Comparison of ENCODE assay signal across 25 cellular contexts in the genomic region with DNA sequence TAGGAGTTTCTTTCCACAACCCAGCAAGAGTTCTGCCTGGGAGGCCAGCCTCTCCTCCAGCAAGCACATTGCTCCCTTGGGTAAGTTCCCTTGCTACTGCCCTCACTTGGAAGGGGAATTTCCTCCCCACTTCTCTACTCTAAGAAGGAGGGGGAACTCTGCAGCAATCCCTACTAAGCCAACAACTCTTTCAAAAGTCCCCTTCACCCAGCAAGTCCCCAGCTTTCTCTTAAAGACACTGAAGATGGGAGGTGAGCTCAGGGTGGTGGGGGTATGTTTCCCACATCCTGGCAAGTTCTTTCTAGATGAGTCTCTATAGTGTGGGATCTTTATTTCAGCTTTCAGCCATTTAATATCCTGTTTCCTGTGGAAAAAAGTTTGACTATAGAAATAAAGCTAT. TPM values are rescaled to one million over a fixed set of nuclear protein-coding genes. Genes with fewer than 3 reads are reported as not detected.
DNase-seq lines count a peak whose midpoint lies in the region; ATAC-seq and TF ChIP-seq lines count a peak whose summit lies in the region.
"Had no signal": no experiment of that assay in that cellular context is flagged by ENCODE, and none has a peak within 500 bp of the region (broad histone marks: within the 10 kb centered on the region; RNA-seq: fewer than 3 reads in every experiment).

No MANE protein-coding gene starts in this region.

- H3K27ac Mint-ChIP-seq in activated CD4-positive, alpha-beta T cell treated with anti-CD3 and anti-CD28 coated beads, Interleukin-2, amount 10 ng/mL, durations not matched to agents 24 days and 14 days = peak overlapping the region; percentile 64
- no peak overlapping the region for H3K27ac Mint-ChIP-seq in stimulated activated memory B cell treated with anti-CD40 and anti-IgM and Interleukin-4, amounts not matched to agents 10 μg/mL and 1 μg/mL and 100 μg/mL, for 72 hours
- H3K27ac Mint-ChIP-seq: CD8-positive, alpha-beta T cell had no signal

- peaks cover 8% of the 10 kb centered on the region for H3K4me1 Mint-ChIP-seq in activated CD4-positive, alpha-beta T cell treated with anti-CD3 and anti-CD28 coated beads, Interleukin-2, amount 10 ng/mL, durations not matched to agents 24 days and 14 days
- H3K4me1 Mint-ChIP-seq in stimulated activated memory B cell treated with anti-CD40 and anti-IgM and Interleukin-4, amounts not matched to agents 10 μg/mL and 1 μg/mL and 100 μg/mL, for 72 hours = no peaks in the 10 kb centered on the region

- no peaks in the 10 kb centered on the region for H3K9me3 Mint-ChIP-seq in activated CD4-positive, alpha-beta T cell treated with anti-CD3 and anti-CD28 coated beads, Interleukin-2, amount 10 ng/mL, durations not matched to agents 24 days and 14 days
- peaks cover 2% of the 10 kb centered on the region for H3K9me3 Mint-ChIP-seq in stimulated activated memory B cell treated with anti-CD40 and anti-IgM and Interleukin-4, amounts not matched to agents 10 μg/mL and 1 μg/mL and 100 μg/mL, for 72 hours
- H3K9me3 Mint-ChIP-seq: neural crest cell had no signal

- H3K9me3 ChIP-seq in spleen = no peaks in the 10 kb centered on the region
- H3K9me3 ChIP-seq: lower lobe of right lung, Peyer's patch, stomach, transverse colon had no signal

- H3K27me3 ChIP-seq in spleen (replicated peaks in 1 of 7) = peaks cover 0 to 23% (median 0%) of the 10 kb centered on the region in 7 donors
- H3K27me3 ChIP-seq: brain microvascular endothelial cell, Peyer's patch, stomach, transverse colon had no signal

- peak; percentile 74 for ATAC-seq in HG02610 (IDR thresholded peaks at IDR 0.05; ENCODE audit: unreplicated experiment)
- ATAC-seq in stimulated activated memory B cell treated with anti-CD40 and anti-IgM and Interleukin-4, amounts not matched to agents 10 μg/mL and 1 μg/mL and 100 μg/mL, for 72 hours = peak; percentile 12
- no peak for ATAC-seq in esophagus mucosa
- ATAC-seq: CD8-positive, alpha-beta T cell; lower lobe of right lung; right cardiac atrium had no signal

- H3K36me3 Mint-ChIP-seq in activated CD4-positive, alpha-beta T cell treated with anti-CD3 and anti-CD28 coated beads, Interleukin-2, amount 10 ng/mL, durations not matched to agents 24 days and 14 days (ENCODE audit: low read depth) = no peaks in the 10 kb centered on the region
- H3K36me3 Mint-ChIP-seq in stimulated activated memory B cell treated with anti-CD40 and anti-IgM and Interleukin-4, amounts not matched to agents 10 μg/mL and 1 μg/mL and 100 μg/mL, for 72 hours = no peaks in the 10 kb centered on the region
- H3K36me3 Mint-ChIP-seq: CD8-positive, alpha-beta T cell had no signal

- no peak overlapping the region for H3K27ac ChIP-seq in spleen
- H3K27ac ChIP-seq: brain microvascular endothelial cell, lower lobe of right lung, Peyer's patch, stomach, transverse colon had no signal

- TF ChIP-seq CTCF in GM10248 (IDR thresholded peaks at IDR 0.05; ENCODE audit: control extremely low read depth, extremely low read depth, low read depth, missing control alignments) (no peak), spleen (IDR thresholded peaks at IDR 0.05 in 8 of 11, conservative IDR thresholded peaks at IDR 0.05 in 3 of 11) (no peak)

- H3K27me3 Mint-ChIP-seq in activated CD4-positive, alpha-beta T cell treated with anti-CD3 and anti-CD28 coated beads, Interleukin-2, amount 10 ng/mL, durations not matched to agents 24 days and 14 days = peaks cover 13% of the 10 kb centered on the region
- H3K27me3 Mint-ChIP-seq in stimulated activated memory B cell treated with anti-CD40 and anti-IgM and Interleukin-4, amounts not matched to agents 10 μg/mL and 1 μg/mL and 100 μg/mL, for 72 hours = peaks cover 31% of the 10 kb centered on the region

- no peak overlapping the region for H3K4me3 Mint-ChIP-seq in activated CD4-positive, alpha-beta T cell treated with anti-CD3 and anti-CD28 coated beads, Interleukin-2, amount 10 ng/mL, durations not matched to agents 24 days and 14 days
- no peak overlapping the region for H3K4me3 Mint-ChIP-seq in stimulated activated memory B cell treated with anti-CD40 and anti-IgM and Interleukin-4, amounts not matched to agents 10 μg/mL and 1 μg/mL and 100 μg/mL, for 72 hours
- H3K4me3 Mint-ChIP-seq: CD8-positive, alpha-beta T cell; neural crest cell had no signal

- no peaks in the 10 kb centered on the region for H3K36me3 ChIP-seq in spleen
- H3K36me3 ChIP-seq: brain microvascular endothelial cell, lower lobe of right lung, Peyer's patch, stomach, transverse colon had no signal

- DNase-seq in activated CD4-positive, alpha-beta T cell treated with anti-CD3 and anti-CD28 coated beads, Interleukin-2, amount 10 ng/mL, durations not matched to agents 24 days and 14 days = no peak
- DNase-seq in activated CD4-positive, alpha-beta T cell treated with anti-CD3 and anti-CD28 coated beads for 4 hours = no peak
- peak; percentile 20 for DNase-seq in GM10248 (ENCODE audit: extremely low spot score)
- no peak for DNase-seq in spleen
- DNase-seq in stimulated activated CD4-positive, alpha-beta T cell treated with anti-CD3 and anti-CD28 coated beads, Interleukin-15, amount 100 ng/mL, for 24 hours = no peak
- DNase-seq: activated CD4-positive, CD25-positive, alpha-beta regulatory T cell treated with anti-CD3 and anti-CD28 coated beads, Interleukin-2, amount 50 U/mL, for 72 hours; brain microvascular endothelial cell; CD8-positive, alpha-beta T cell; DMS 273 treated with DMSO at 0.1 percent for 48 hours; GDM1; glutamatergic neuron; Kasumi-1; lower lobe of right lung; NCI-H1694; NCI-H526 treated with DMSO at 0.1 percent for 48 hours; Peyer's patch; right cardiac atrium; SIG-M5; stomach; SW 1271; transverse colon had no signal

- intact Hi-C loops in activated CD4-positive, alpha-beta T cell treated with anti-CD3 and anti-CD28 coated beads, Interleukin-2, amount 10 ng/mL, durations not matched to agents 24 days and 14 days (cut with micrococcal nuclease) = loop anchor here (2.0 kb wide), 2 partner anchors 69 to 119 kb away; no protein-coding TSS in a partner anchor
- intact Hi-C loops in spleen (cut with DNase I; ENCODE audit: low total_unique reads) = no loop called here

- TF ChIP-seq POLR2A in spleen (IDR thresholded peaks at IDR 0.05) = no peak

- POLR2A ChIA-PET in GM10248 (lab: Yijun Ruan, JAX) = interaction anchor here (0.7 kb wide), 1 partner anchor 1900 kb away, joined by 10 read pairs; no protein-coding TSS in a partner anchor

- H3K4me1 ChIP-seq in spleen = no peaks in the 10 kb centered on the region
- H3K4me1 ChIP-seq: lower lobe of right lung, Peyer's patch, transverse colon had no signal

- CTCF ChIA-PET in GM10248 (lab: Yijun Ruan, JAX) = no interaction called here

- H3K4me3 ChIP-seq in spleen = no peak overlapping the region
- H3K4me3 ChIP-seq: lower lobe of right lung, Peyer's patch, stomach, transverse colon had no signal

RNA-seq across cellular contexts. Expression of a gene that starts 49.0 kb away (rescaled TPM):
- total RNA-seq in activated CD4-positive, alpha-beta T cell treated with anti-CD3 and anti-CD28 coated beads, Interleukin-2, amount 10 ng/mL, durations not matched to agents 24 days and 14 days = 0.17 and 0.19 TPM in 2 replicates
- 1 to 10 TPM in 4 of 7 donors, under 1 TPM in 3; 0.64 to 1.9 (median 1.2) TPM for total RNA-seq in spleen
- polyA plus RNA-seq in spleen = under 1 TPM; 0.18 to 0.22 (median 0.22) TPM
- 0.12 TPM for total RNA-seq in esophagus mucosa
- total RNA-seq: CD8-positive, alpha-beta T cell had no signal
